Comparison of ENCODE assay signal across 8 cellular contexts in genomic region chr6:156776841-156777576, GRCh38. TPM values are rescaled to one million over a fixed set of nuclear protein-coding genes. Genes with fewer than 3 reads are reported as not detected.
DNase-seq lines count a peak whose midpoint lies in the region; ATAC-seq, FAIRE-seq and TF ChIP-seq lines count a peak whose summit lies in the region.

TSS of gene ARID1B (plus strand) at chr6:156777378. CDS start at chr6:156777681, 303 bp downstream.

- peaks cover 18% of the 10 kb centered on the region for H4K20me1 ChIP-seq in astrocyte (ENCODE audit: insufficient read depth, low read length)

- H3K79me2 ChIP-seq in astrocyte (ENCODE audit: insufficient read depth, low read length), result peaks cover 53% of the 10 kb centered on the region

- no peaks in the 10 kb centered on the region for H3K36me3 Mint-ChIP-seq in astrocyte (ENCODE audit: low read depth, unreplicated experiment)

- H3K36me3 ChIP-seq in astrocyte (ENCODE audit: insufficient read depth, low read length), result no peaks in the 10 kb centered on the region

- DNase-seq in GM13976 (ENCODE audit: low spot score) (peak; percentile 79), NCI-H1105 (lab: John Stamatoyannopoulos, UW) (peak; percentile 90), T-helper 9 cell (peak; percentile 76), astrocyte (ENCODE audit: low read depth) (peak; percentile 80), hippocampal formation (lab: John Stamatoyannopoulos, UW) (peak; percentile 62 to 73), sciatic nerve (ENCODE audit: low spot score) (peak; percentile 90), foreskin melanocyte (no peak)

- H3K4me1 Mint-ChIP-seq in astrocyte (ENCODE audit: low read depth, unreplicated experiment), result peaks cover 17% of the 10 kb centered on the region

- H3K4me3 ChIP-seq in astrocyte (ENCODE audit: insufficient read depth, low read depth, low read length), result peak within 1 kb of the TSS; percentile 93

- no peaks in the 10 kb centered on the region for H3K27me3 ChIP-seq in astrocyte (ENCODE audit: insufficient read depth, low read length)

- H3K27ac ChIP-seq in astrocyte (ENCODE audit: low read depth, low read length), result peak within 1 kb of the TSS; percentile 94

- H3K27me3 Mint-ChIP-seq in astrocyte (ENCODE audit: low read depth, unreplicated experiment), result no peaks in the 10 kb centered on the region

- ATAC-seq in HG02571 (IDR thresholded peaks at IDR 0.05; ENCODE audit: unreplicated experiment) (peak; percentile 43), sciatic nerve (peak; percentile 73)

- H3K4me1 ChIP-seq in astrocyte (ENCODE audit: insufficient read depth, low read length), result peaks cover 26% of the 10 kb centered on the region

- no peak for FAIRE-seq in astrocyte (lab: Jason Lieb, UNC)

- TF ChIP-seq CTCF in GM13976 (IDR thresholded peaks at IDR 0.05; ENCODE audit: borderline replicate concordance, control extremely low read depth, extremely low read depth, insufficient read depth, missing control alignments) (no peak), astrocyte (IDR thresholded peaks at IDR 0.05; ENCODE audit: insufficient read depth, low read depth, low read length) (no peak)

- no peaks in the 10 kb centered on the region for H3K9me3 Mint-ChIP-seq in astrocyte (ENCODE audit: unreplicated experiment)

- peak within 1 kb of the TSS; percentile 93 for H3K27ac Mint-ChIP-seq in astrocyte (ENCODE audit: unreplicated experiment)

- H3K4me3 Mint-ChIP-seq in astrocyte (ENCODE audit: unreplicated experiment), result peak within 1 kb of the TSS; percentile 88

- intact Hi-C loops in sciatic nerve (cut with DNase I), result loop anchor here (5.0 to 10.0 kb wide), 2 partner anchors 90 to 248 kb away; no protein-coding TSS in a partner anchor

- peak within 1 kb of the TSS; percentile 54 for H2AFZ ChIP-seq in astrocyte (ENCODE audit: low read depth, low read length)

- H3K9me3 ChIP-seq in astrocyte (ENCODE audit: insufficient read depth, low read depth, low read length), result no peaks in the 10 kb centered on the region

- in situ Hi-C loops in GM13976 (cut with MboI; ENCODE audit: low sequenced_read_pairs, unreplicated experiment), result no loop called here

- peak within 1 kb of the TSS; percentile 81 for H3K4me2 ChIP-seq in astrocyte (ENCODE audit: low read length)

- H3K9ac ChIP-seq in astrocyte (ENCODE audit: low read length), result peak within 1 kb of the TSS; percentile 97

RNA-seq across cellular contexts. Expression of gene ARID1B, which starts in this region (rescaled TPM):
- total RNA-seq in astrocyte, result 75.4 and 78.2 TPM in 2 replicates
- 142 TPM for total RNA-seq in sciatic nerve
